ENCODE assay signal across 8 cellular contexts in the genomic region with DNA sequence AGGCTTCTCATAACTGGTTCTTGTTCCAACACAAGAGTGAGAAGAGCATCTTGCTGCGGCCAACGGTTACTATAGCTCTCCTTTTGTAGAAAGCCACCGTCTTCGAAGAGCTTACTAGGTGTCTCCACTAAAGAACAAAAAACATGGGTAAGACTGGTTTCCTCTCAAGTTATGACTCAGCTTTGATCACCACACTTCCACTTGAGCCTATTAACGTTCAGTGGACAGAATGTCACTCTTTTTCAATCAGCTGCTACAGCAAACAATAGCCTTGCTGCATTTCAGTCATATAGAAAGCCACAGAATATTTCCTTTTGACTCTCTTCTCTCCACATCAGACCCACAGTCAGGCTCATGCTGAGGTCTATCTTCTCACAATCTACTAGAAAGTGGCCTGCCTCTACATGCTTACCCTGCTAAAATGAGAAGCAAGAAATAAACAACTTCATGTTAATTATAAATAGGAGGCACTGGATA.
DNase-seq lines count a peak whose midpoint lies in the region; ATAC-seq and TF ChIP-seq lines count a peak whose summit lies in the region.

No MANE protein-coding gene starts in this region.

- POLR2A ChIA-PET in activated CD8-positive, alpha-beta T cell treated with anti-CD3 and anti-CD28 coated beads, Interleukin-2, amount 10 ng/mL, durations not matched to agents 7 days and 5 days (lab: Charles Lee) = interaction anchor here (1.1 to 2.9 kb wide), 7 partner anchors 13 to 346 kb away, joined by 3 to 8 read pairs (median 4); no protein-coding TSS in a partner anchor

- no peaks in the 10 kb centered on the region for H3K9me3 ChIP-seq in CD4-positive, CD25-positive, alpha-beta regulatory T cell (ENCODE audit: control insufficient read depth in 2 of 2, low read length in 2 of 2)

- DNase-seq in CD4-positive, CD25-positive, alpha-beta regulatory T cell = peak; percentile 9 to 92 (median 75)
- peak; percentile 78 for DNase-seq in activated CD8-positive, alpha-beta T cell treated with anti-CD3 and anti-CD28 coated beads, Interleukin-2, amount 10 ng/mL, durations not matched to agents 7 days and 5 days
- DNase-seq in stimulated activated CD4-positive, alpha-beta T cell treated with anti-CD3 and anti-CD28 coated beads, TNF-alpha, amount 100 ng/mL, for 24 hours (ENCODE audit: low read depth in 3 of 3) = peak in 2 of 3 experiments; percentile 15 to 16
- DNase-seq in substantia nigra (lab: John Stamatoyannopoulos, UW) (no peak), HK-2 (ENCODE audit: unreplicated experiment) (no peak), Kasumi-1 (lab: John Stamatoyannopoulos, UW) (no peak)

- peak overlapping the region; percentile 60 for H3K27ac ChIP-seq in CD4-positive, CD25-positive, alpha-beta regulatory T cell (ENCODE audit: insufficient read depth, low read length, poor library complexity, severe bottlenecking)
- no peak overlapping the region for H3K27ac ChIP-seq in substantia nigra (ENCODE audit: low read depth, low read length, poor library complexity, severe bottlenecking)

- peaks cover 31 to 65% (median 51%) of the 10 kb centered on the region in 4 donors for H3K4me1 Mint-ChIP-seq in CD4-positive, CD25-positive, alpha-beta regulatory T cell
- peaks cover 86% of the 10 kb centered on the region for H3K4me1 Mint-ChIP-seq in activated CD8-positive, alpha-beta T cell treated with anti-CD3 and anti-CD28 coated beads, Interleukin-2, amount 10 ng/mL, durations not matched to agents 7 days and 5 days (ENCODE audit: low read depth)

- peak overlapping the region; percentile 42 to 94 (median 47) for H3K27ac Mint-ChIP-seq in CD4-positive, CD25-positive, alpha-beta regulatory T cell
- H3K27ac Mint-ChIP-seq in activated CD8-positive, alpha-beta T cell treated with anti-CD3 and anti-CD28 coated beads, Interleukin-2, amount 10 ng/mL, durations not matched to agents 7 days and 5 days = peak overlapping the region; percentile 91

- H3K27me3 Mint-ChIP-seq in CD4-positive, CD25-positive, alpha-beta regulatory T cell = no peaks in the 10 kb centered on the region
- no peaks in the 10 kb centered on the region for H3K27me3 Mint-ChIP-seq in activated CD8-positive, alpha-beta T cell treated with anti-CD3 and anti-CD28 coated beads, Interleukin-2, amount 10 ng/mL, durations not matched to agents 7 days and 5 days (ENCODE audit: low read depth)

- H3K36me3 Mint-ChIP-seq in CD4-positive, CD25-positive, alpha-beta regulatory T cell = no peaks in the 10 kb centered on the region
- H3K36me3 Mint-ChIP-seq in activated CD8-positive, alpha-beta T cell treated with anti-CD3 and anti-CD28 coated beads, Interleukin-2, amount 10 ng/mL, durations not matched to agents 7 days and 5 days (ENCODE audit: low read depth) = peaks cover 24% of the 10 kb centered on the region

- ATAC-seq in CD4-positive, CD25-positive, alpha-beta regulatory T cell (ENCODE audit: low read depth in 2 of 2) = peak; percentile 83
- ATAC-seq in HG03135 (IDR thresholded peaks at IDR 0.05; ENCODE audit: unreplicated experiment) = peak; percentile 90
- ATAC-seq in activated CD8-positive, alpha-beta T cell treated with anti-CD3 and anti-CD28 coated beads, Interleukin-2, amount 10 ng/mL, durations not matched to agents 7 days and 5 days = peak; percentile 88

- CTCF ChIA-PET in activated CD8-positive, alpha-beta T cell treated with anti-CD3 and anti-CD28 coated beads, Interleukin-2, amount 10 ng/mL, durations not matched to agents 7 days and 5 days (lab: Charles Lee) = interaction anchor here (0.7 to 1.4 kb wide), 6 partner anchors 47 to 577 kb away, joined by 3 to 5 read pairs (median 3); no protein-coding TSS in a partner anchor

- peaks cover 68% of the 10 kb centered on the region for H3K4me1 ChIP-seq in CD4-positive, CD25-positive, alpha-beta regulatory T cell (ENCODE audit: control insufficient read depth, insufficient read depth, low read length, poor library complexity, severe bottlenecking)

- no peaks in the 10 kb centered on the region for H3K27me3 ChIP-seq in CD4-positive, CD25-positive, alpha-beta regulatory T cell (ENCODE audit: control insufficient read depth, insufficient read depth, low read length)

- H3K36me3 ChIP-seq in CD4-positive, CD25-positive, alpha-beta regulatory T cell (ENCODE audit: control insufficient read depth, insufficient read depth, low read length) = no peaks in the 10 kb centered on the region

- peak overlapping the region; percentile 27 for H3K4me3 ChIP-seq in CD4-positive, CD25-positive, alpha-beta regulatory T cell (ENCODE audit: low read depth, low read length)

- H3K4me3 Mint-ChIP-seq in CD4-positive, CD25-positive, alpha-beta regulatory T cell = peak overlapping the region; percentile 0 to 10 (median 5)
- H3K4me3 Mint-ChIP-seq in activated CD8-positive, alpha-beta T cell treated with anti-CD3 and anti-CD28 coated beads, Interleukin-2, amount 10 ng/mL, durations not matched to agents 7 days and 5 days = peak overlapping the region; percentile 26

- H3K9me3 Mint-ChIP-seq in CD4-positive, CD25-positive, alpha-beta regulatory T cell = peaks cover 0 to 2% (median 0%) of the 10 kb centered on the region in 7 donors
- peaks cover 9% of the 10 kb centered on the region for H3K9me3 Mint-ChIP-seq in activated CD8-positive, alpha-beta T cell treated with anti-CD3 and anti-CD28 coated beads, Interleukin-2, amount 10 ng/mL, durations not matched to agents 7 days and 5 days (ENCODE audit: insufficient read depth)

- TF ChIP-seq POLR2A in GM19099 (IDR thresholded peaks at IDR 0.05; ENCODE audit: extremely low read depth, insufficient read length, low read depth) = peak; percentile 29

Comparison
In these comparisons a context has a peak if more than half of its experiments do, and no peak if none do; other contexts are left out.
1. DNase-seq: peak in CD4-positive, CD25-positive, alpha-beta regulatory T cell (3 of 3), activated CD8-positive, alpha-beta T cell treated with anti-CD3 and anti-CD28 coated beads, Interleukin-2, amount 10 ng/mL, durations not matched to agents 7 days and 5 days (single experiment) and stimulated activated CD4-positive, alpha-beta T cell treated with anti-CD3 and anti-CD28 coated beads, TNF-alpha, amount 100 ng/mL, for 24 hours (2 of 3); none in substantia nigra (0 of 49), HK-2 (single experiment) and Kasumi-1 (0 of 2).
2. Peak in every context shown above with its lines, with median percentiles within 50 percentile points of each other: ATAC-seq.